12 cellular contexts compared by ENCODE assay signal in genomic region chr3:52721002-52721741, GRCh38. TPM values are rescaled to one million over a fixed set of nuclear protein-coding genes. Genes with fewer than 3 reads are reported as not detected.
DNase-seq lines count a peak whose midpoint lies in the region; ATAC-seq, FAIRE-seq and TF ChIP-seq lines count a peak whose summit lies in the region.
"Had no signal": no experiment of that assay in that cellular context is flagged by ENCODE, and none has a peak within 500 bp of the region (broad histone marks: within the 10 kb centered on the region; RNA-seq: fewer than 3 reads in every experiment).

No MANE protein-coding gene starts in this region.

- no peaks in the 10 kb centered on the region for H3K4me1 ChIP-seq in adrenal gland (replicated peaks in 1 of 2)
- H3K4me1 ChIP-seq: testis had no signal

- H3K27me3 Mint-ChIP-seq in activated CD8-positive, alpha-beta memory T cell treated with anti-CD3 and anti-CD28 coated beads, Interleukin-2, amount 10 ng/mL, durations not matched to agents 7 days and 5 days, result no peaks in the 10 kb centered on the region
- no peaks in the 10 kb centered on the region for H3K27me3 Mint-ChIP-seq in activated T-helper 17 cell treated with anti-CD3 and anti-CD28 coated beads, Interleukin-2, amount 50 U/mL, for 72 hours

- TF ChIP-seq POLR2A in adrenal gland (IDR thresholded peaks at IDR 0.05) (no peak), H54 (IDR thresholded peaks at IDR 0.05; ENCODE audit: low read depth, low read length) (no peak)

- H3K9me3 Mint-ChIP-seq in activated CD8-positive, alpha-beta memory T cell treated with anti-CD3 and anti-CD28 coated beads, Interleukin-2, amount 10 ng/mL, durations not matched to agents 7 days and 5 days (ENCODE audit: low read depth), result peaks cover 2% of the 10 kb centered on the region
- no peaks in the 10 kb centered on the region for H3K9me3 Mint-ChIP-seq in activated T-helper 17 cell treated with anti-CD3 and anti-CD28 coated beads, Interleukin-2, amount 50 U/mL, for 72 hours

- TF ChIP-seq CTCF in adrenal gland (IDR thresholded peaks at IDR 0.05), result no peak

- intact Hi-C loops in adrenal gland (cut with DNase I), result no loop called here

- peak; percentile 58 for DNase-seq in activated CD8-positive, alpha-beta memory T cell treated with anti-CD3 and anti-CD28 coated beads, Interleukin-2, amount 10 ng/mL, durations not matched to agents 7 days and 5 days
- DNase-seq in activated CD8-positive, alpha-beta memory T cell treated with anti-CD3 and anti-CD28 coated beads for 24 hours, result no peak
- DNase-seq in putamen (ENCODE audit: low spot score), result peak; percentile 31
- no peak for DNase-seq in adrenal gland
- DNase-seq in H54 (ENCODE audit: insufficient read length, low spot score), result no peak
- DNase-seq: NCI-H1436 treated with DMSO at 0.1 percent for 48 hours, SK-N-SH, testis had no signal

- peaks cover 0 to 7% of the 10 kb centered on the region in 2 donors for H3K36me3 ChIP-seq in adrenal gland (replicated peaks in 1 of 2)

- 70 to 87% (median 79%) methylated on average over 6 of the region's 6 CpGs for WGBS in adrenal gland, 4 donors

- H3K4me3 Mint-ChIP-seq in activated CD8-positive, alpha-beta memory T cell treated with anti-CD3 and anti-CD28 coated beads, Interleukin-2, amount 10 ng/mL, durations not matched to agents 7 days and 5 days, result peak overlapping the region; percentile 14
- peak overlapping the region; percentile 44 for H3K4me3 Mint-ChIP-seq in activated T-helper 17 cell treated with anti-CD3 and anti-CD28 coated beads, Interleukin-2, amount 50 U/mL, for 72 hours

- peaks cover 19% of the 10 kb centered on the region for H3K36me3 Mint-ChIP-seq in activated CD8-positive, alpha-beta memory T cell treated with anti-CD3 and anti-CD28 coated beads, Interleukin-2, amount 10 ng/mL, durations not matched to agents 7 days and 5 days
- H3K36me3 Mint-ChIP-seq in activated T-helper 17 cell treated with anti-CD3 and anti-CD28 coated beads, Interleukin-2, amount 50 U/mL, for 72 hours (ENCODE audit: low read depth), result no peaks in the 10 kb centered on the region

- H3K27ac Mint-ChIP-seq in activated CD8-positive, alpha-beta memory T cell treated with anti-CD3 and anti-CD28 coated beads, Interleukin-2, amount 10 ng/mL, durations not matched to agents 7 days and 5 days, result peak overlapping the region; percentile 74
- H3K27ac Mint-ChIP-seq in activated T-helper 17 cell treated with anti-CD3 and anti-CD28 coated beads, Interleukin-2, amount 50 U/mL, for 72 hours, result peak overlapping the region; percentile 72

- no peaks in the 10 kb centered on the region for H3K9me3 ChIP-seq in adrenal gland (replicated peaks in 1 of 3)
- H3K9me3 ChIP-seq: testis had no signal

- FAIRE-seq in H54 (lab: Jason Lieb, UNC), result no peak
- FAIRE-seq: endothelial cell of umbilical vein had no signal

- no peaks in the 10 kb centered on the region for H3K27me3 ChIP-seq in adrenal gland
- H3K27me3 ChIP-seq: testis had no signal

- CTCF ChIA-PET in activated CD8-positive, alpha-beta memory T cell treated with anti-CD3 and anti-CD28 coated beads, Interleukin-2, amount 10 ng/mL, durations not matched to agents 7 days and 5 days (lab: Charles Lee), result interaction anchor here (1.0 to 1.8 kb wide), 4 partner anchors 13 to 174 kb away, joined by 3 to 9 read pairs (median 3); no protein-coding TSS in a partner anchor

- peaks cover 25% of the 10 kb centered on the region for H3K4me1 Mint-ChIP-seq in activated CD8-positive, alpha-beta memory T cell treated with anti-CD3 and anti-CD28 coated beads, Interleukin-2, amount 10 ng/mL, durations not matched to agents 7 days and 5 days
- peaks cover 5% of the 10 kb centered on the region for H3K4me1 Mint-ChIP-seq in activated T-helper 17 cell treated with anti-CD3 and anti-CD28 coated beads, Interleukin-2, amount 50 U/mL, for 72 hours

- no peak overlapping the region for H3K27ac ChIP-seq in adrenal gland
- H3K27ac ChIP-seq: testis had no signal

- peak; percentile 82 for ATAC-seq in activated CD8-positive, alpha-beta memory T cell treated with anti-CD3 and anti-CD28 coated beads, Interleukin-2, amount 10 ng/mL, durations not matched to agents 7 days and 5 days
- ATAC-seq in HG03139 (IDR thresholded peaks at IDR 0.05; ENCODE audit: unreplicated experiment), result peak; percentile 54
- ATAC-seq in activated T-helper 17 cell treated with anti-CD3 and anti-CD28 coated beads, Interleukin-2, amount 50 U/mL, for 72 hours (replicated peaks), result peak; percentile 44
- ATAC-seq in HG03565 (IDR thresholded peaks at IDR 0.05; ENCODE audit: unreplicated experiment), result no peak

- no peak overlapping the region for H3K4me3 ChIP-seq in adrenal gland
- H3K4me3 ChIP-seq: testis had no signal

RNA-seq across cellular contexts. Expression of gene SPCS1, which starts 15.3 kb away (rescaled TPM):
- 100 to 1,000 TPM in 1 of 2 experiments, 10 to 100 TPM in 1; 87.3 to 106 TPM for total RNA-seq in activated CD8-positive, alpha-beta memory T cell treated with anti-CD3 and anti-CD28 coated beads, Interleukin-2, amount 10 ng/mL, durations not matched to agents 7 days and 5 days
- 100 to 1,000 TPM in 1 of 2 donors, 10 to 100 TPM in 1; 66.2 to 106 TPM for total RNA-seq in activated T-helper 17 cell treated with anti-CD3 and anti-CD28 coated beads, Interleukin-2, amount 50 U/mL, for 72 hours
- 100 to 1,000 TPM; 114 to 409 (median 165) TPM for total RNA-seq in adrenal gland
- polyA plus RNA-seq in adrenal gland, result 100 to 1,000 TPM in 1 of 3 donors, 10 to 100 TPM in 2; 42.2 to 259 (median 73.4) TPM

RNA-seq across cellular contexts. Expression of gene GLT8D1, which starts 15.6 kb away (rescaled TPM):
- total RNA-seq in activated CD8-positive, alpha-beta memory T cell treated with anti-CD3 and anti-CD28 coated beads, Interleukin-2, amount 10 ng/mL, durations not matched to agents 7 days and 5 days, result 10 to 100 TPM; 37.0 to 46.3 TPM
- total RNA-seq in activated T-helper 17 cell treated with anti-CD3 and anti-CD28 coated beads, Interleukin-2, amount 50 U/mL, for 72 hours, result 10 to 100 TPM; 34.6 to 37.3 TPM
- 10 to 100 TPM; 53.4 to 71.7 (median 62.0) TPM for total RNA-seq in adrenal gland
- 10 to 100 TPM; 49.1 to 98.9 (median 52.5) TPM for polyA plus RNA-seq in adrenal gland

RNA-seq across cellular contexts. Expression of gene GNL3, which starts 35.3 kb away (rescaled TPM):
- 100 to 1,000 TPM in 1 of 2 experiments, 10 to 100 TPM in 1; 86.8 to 116 TPM for total RNA-seq in activated CD8-positive, alpha-beta memory T cell treated with anti-CD3 and anti-CD28 coated beads, Interleukin-2, amount 10 ng/mL, durations not matched to agents 7 days and 5 days
- total RNA-seq in activated T-helper 17 cell treated with anti-CD3 and anti-CD28 coated beads, Interleukin-2, amount 50 U/mL, for 72 hours, result 100 to 1,000 TPM; 165 to 189 TPM
- total RNA-seq in adrenal gland, result 10 to 100 TPM; 23.5 to 80.2 (median 50.6) TPM
- polyA plus RNA-seq in adrenal gland, result 100 to 1,000 TPM in 1 of 3 donors, 10 to 100 TPM in 2; 71.8 to 229 (median 95.2) TPM

RNA-seq across cellular contexts. Expression of gene PBRM1, which starts 35.5 kb away (rescaled TPM):
- 10 to 100 TPM; 69.7 to 73.3 TPM for total RNA-seq in activated CD8-positive, alpha-beta memory T cell treated with anti-CD3 and anti-CD28 coated beads, Interleukin-2, amount 10 ng/mL, durations not matched to agents 7 days and 5 days
- 10 to 100 TPM; 88.4 to 88.6 TPM for total RNA-seq in activated T-helper 17 cell treated with anti-CD3 and anti-CD28 coated beads, Interleukin-2, amount 50 U/mL, for 72 hours
- 100 to 1,000 TPM in 1 of 8 donors, 10 to 100 TPM in 7; 32.9 to 108 (median 49.3) TPM for total RNA-seq in adrenal gland
- polyA plus RNA-seq in adrenal gland, result 10 to 100 TPM in 2 of 3 donors, 1 to 10 TPM in 1; 4.2 to 23.4 (median 10.2) TPM

RNA-seq across cellular contexts. Expression of gene NEK4, which starts 49.6 kb away (rescaled TPM):
- total RNA-seq in activated CD8-positive, alpha-beta memory T cell treated with anti-CD3 and anti-CD28 coated beads, Interleukin-2, amount 10 ng/mL, durations not matched to agents 7 days and 5 days, result 10 to 100 TPM; 26.7 to 27.9 TPM
- total RNA-seq in activated T-helper 17 cell treated with anti-CD3 and anti-CD28 coated beads, Interleukin-2, amount 50 U/mL, for 72 hours, result 10 to 100 TPM in 1 of 2 donors, 1 to 10 TPM in 1; 3.1 to 17.7 TPM
- 10 to 100 TPM; 21.3 to 43.9 (median 29.6) TPM for total RNA-seq in adrenal gland
- 10 to 100 TPM in 1 of 3 donors, 1 to 10 TPM in 2; 4.9 to 16.5 (median 8.0) TPM for polyA plus RNA-seq in adrenal gland

Comparison
In these comparisons a context has a peak if more than half of its experiments do, and no peak if none do; other contexts are left out.
1. DNase-seq: peak in activated CD8-positive, alpha-beta memory T cell treated with anti-CD3 and anti-CD28 coated beads, Interleukin-2, amount 10 ng/mL, durations not matched to agents 7 days and 5 days (single experiment) and putamen (single experiment); none in activated CD8-positive, alpha-beta memory T cell treated with anti-CD3 and anti-CD28 coated beads for 24 hours (single experiment), adrenal gland (0 of 7) and H54 (single experiment).